Comparison of ENCODE assay signal across 21 cellular contexts in the genomic region with DNA sequence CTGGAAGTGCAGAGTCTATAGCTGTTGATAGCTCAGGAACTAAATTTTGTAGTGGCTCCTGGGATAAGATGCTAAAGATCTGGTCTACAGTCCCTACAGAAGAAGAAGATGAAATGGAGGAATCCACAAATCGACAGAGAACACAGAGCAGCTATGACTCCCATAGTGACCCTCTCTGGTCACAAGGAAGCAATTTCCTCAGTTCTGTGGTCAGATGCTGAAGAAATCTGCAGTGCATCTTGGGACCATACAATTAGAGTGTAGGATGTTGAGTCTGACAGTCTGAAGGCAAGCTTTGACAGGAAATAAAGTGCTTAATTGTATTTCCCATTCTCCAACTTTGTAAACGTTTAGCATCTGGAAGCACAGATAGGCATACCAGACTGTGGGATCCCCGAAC. TPM values are rescaled to one million over a fixed set of nuclear protein-coding genes. Genes with fewer than 3 reads are reported as not detected.
DNase-seq lines count a peak whose midpoint lies in the region; ATAC-seq and TF ChIP-seq lines count a peak whose summit lies in the region.
"Had no signal": no experiment of that assay in that cellular context is flagged by ENCODE, and none has a peak within 500 bp of the region (broad histone marks: within the 10 kb centered on the region; RNA-seq: fewer than 3 reads in every experiment).

No MANE protein-coding gene starts in this region.

- TF ChIP-seq CTCF in NB4 (IDR thresholded peaks at IDR 0.05; ENCODE audit: low read depth, low read length) (no peak), BE2C (IDR thresholded peaks at IDR 0.05; ENCODE audit: low read depth, low read length) (no peak)

- ATAC-seq in memory B cell (ENCODE audit: low read depth), result no peak
- ATAC-seq: CD8-positive, alpha-beta T cell; T-helper 17 cell had no signal

- H3K27me3 ChIP-seq in BE2C (no peaks in the 10 kb centered on the region), Karpas-422 (ENCODE audit: low read length) (no peaks in the 10 kb centered on the region)
- H3K27me3 ChIP-seq: BLaER1 treated with 17β-estradiol and CSF1 and Interleukin-3, amounts not matched to agents 10 nM and 100 nM; Peyer's patch had no signal

- H3K9me2 ChIP-seq in Karpas-422 (replicated peaks; ENCODE audit: insufficient read depth, low read length), result no peaks in the 10 kb centered on the region
- H3K9me2 ChIP-seq: SK-N-SH had no signal

- H2AFZ ChIP-seq in Karpas-422 (ENCODE audit: low read length), result no peak overlapping the region

- H3K4me2 ChIP-seq in Karpas-422 (ENCODE audit: low read depth, low read length, poor library complexity, severe bottlenecking), result no peak overlapping the region
- H3K4me2 ChIP-seq: SK-N-SH had no signal

- H3K27ac ChIP-seq in Karpas-422 (ENCODE audit: low read length), result no peak overlapping the region
- H3K27ac ChIP-seq: BLaER1 treated with 17β-estradiol and CSF1 and Interleukin-3, amounts not matched to agents 10 nM and 100 nM; Peyer's patch had no signal

- H3K36me3 ChIP-seq in BE2C, result no peaks in the 10 kb centered on the region
- 0 out of 2 replicates have a peak, but pooled peaks cover 10% of the 10 kb centered on the region for H3K36me3 ChIP-seq in Karpas-422 (ENCODE audit: insufficient read depth, low read length)

- H3K36me3 Mint-ChIP-seq in memory B cell, result peaks cover 14% of the 10 kb centered on the region

- no peaks in the 10 kb centered on the region for H3K9me3 Mint-ChIP-seq in memory B cell
- H3K9me3 Mint-ChIP-seq: CD8-positive, alpha-beta T cell had no signal

- DNase-seq in NOMO-1 treated with DMSO at 0.1 percent for 48 hours (lab: John Stamatoyannopoulos, UW; ENCODE audit: unreplicated experiment) (peak; percentile 13), NOMO-1 (lab: John Stamatoyannopoulos, UW; ENCODE audit: unreplicated experiment in 2 of 2) (no peak), NB4 (ENCODE audit: low read depth) (peak; percentile 28), memory B cell (ENCODE audit: low spot score in 2 of 2) (no peak), hepatic stellate cell (ENCODE audit: low spot score) (no peak), BE2C (no peak), Karpas-422 (no peak)
- DNase-seq: 8988T; ACHN; Caco-2; CD8-positive, alpha-beta T cell; KG1; NCI-H2029; NCI-H446 treated with DMSO at 0.1 percent for 48 hours; NCI-H526 treated with DMSO at 0.1 percent for 48 hours; OCI-M1; Peyer's patch; SIG-M5; SK-N-SH; T-helper 17 cell had no signal

- H3K27me3 Mint-ChIP-seq in memory B cell, result no peaks in the 10 kb centered on the region
- H3K27me3 Mint-ChIP-seq: T-helper 17 cell had no signal

- no peak overlapping the region for H3K9ac ChIP-seq in Karpas-422 (ENCODE audit: low read length)
- H3K9ac ChIP-seq: BLaER1 treated with 17β-estradiol and CSF1 and Interleukin-3, amounts not matched to agents 10 nM and 100 nM; SK-N-SH had no signal

- no peaks in the 10 kb centered on the region for H3K9me3 ChIP-seq in BE2C
- H3K9me3 ChIP-seq in Karpas-422 (ENCODE audit: low read length), result no peaks in the 10 kb centered on the region
- H3K9me3 ChIP-seq: Caco-2, Peyer's patch, SK-N-SH had no signal

- TF ChIP-seq POLR2A in NB4 (IDR thresholded peaks at IDR 0.05; ENCODE audit: extremely low read depth, insufficient read length), result no peak

- no peak overlapping the region for H3K4me3 Mint-ChIP-seq in memory B cell
- H3K4me3 Mint-ChIP-seq: CD8-positive, alpha-beta T cell; T-helper 17 cell had no signal

- H3K4me1 Mint-ChIP-seq in memory B cell, result peaks cover 9% of the 10 kb centered on the region

- H3K4me3 ChIP-seq in NB4 (ENCODE audit: low read depth, low read length), result no peak overlapping the region
- H3K4me3 ChIP-seq in BE2C (ENCODE audit: low read depth, low read length), result no peak overlapping the region
- no peak overlapping the region for H3K4me3 ChIP-seq in Karpas-422 (ENCODE audit: low read length)
- H3K4me3 ChIP-seq: BLaER1 treated with 17β-estradiol and CSF1 and Interleukin-3, amounts not matched to agents 10 nM and 100 nM; Peyer's patch had no signal

- no peaks in the 10 kb centered on the region for H3K4me1 ChIP-seq in BE2C
- no peaks in the 10 kb centered on the region for H3K4me1 ChIP-seq in Karpas-422 (ENCODE audit: low read length)
- H3K4me1 ChIP-seq: Caco-2, Peyer's patch had no signal

- peaks cover 85% of the 10 kb centered on the region for H3K79me2 ChIP-seq in Karpas-422 (ENCODE audit: low read length)

- H3K27ac Mint-ChIP-seq in memory B cell, result peak overlapping the region; percentile 74
- H3K27ac Mint-ChIP-seq: CD8-positive, alpha-beta T cell; T-helper 17 cell had no signal

- no peaks in the 10 kb centered on the region for H4K20me1 ChIP-seq in Karpas-422 (ENCODE audit: insufficient read depth, low read depth, low read length)

RNA-seq across cellular contexts. Expression of gene MANBA, which starts 8.8 kb away (rescaled TPM):
- 4.9 TPM for polyA plus RNA-seq in BE2C (2012; ENCODE audit: insufficient read depth, insufficient read length, low read depth)
- total RNA-seq in Karpas-422 (2014; rRNA removed; shearing (Covaris generic); ENCODE audit: low replicate concordance), result 57.2 and 91.6 TPM in 2 replicates

Comparison
In these comparisons a context has a peak if more than half of its experiments do, and no peak if none do; other contexts are left out.
1. DNase-seq: peak in NOMO-1 treated with DMSO at 0.1 percent for 48 hours (single experiment) and NB4 (single experiment); none in NOMO-1 (0 of 2), memory B cell (0 of 2), hepatic stellate cell (single experiment), BE2C (single experiment) and Karpas-422 (single experiment).